In the genomic region with DNA sequence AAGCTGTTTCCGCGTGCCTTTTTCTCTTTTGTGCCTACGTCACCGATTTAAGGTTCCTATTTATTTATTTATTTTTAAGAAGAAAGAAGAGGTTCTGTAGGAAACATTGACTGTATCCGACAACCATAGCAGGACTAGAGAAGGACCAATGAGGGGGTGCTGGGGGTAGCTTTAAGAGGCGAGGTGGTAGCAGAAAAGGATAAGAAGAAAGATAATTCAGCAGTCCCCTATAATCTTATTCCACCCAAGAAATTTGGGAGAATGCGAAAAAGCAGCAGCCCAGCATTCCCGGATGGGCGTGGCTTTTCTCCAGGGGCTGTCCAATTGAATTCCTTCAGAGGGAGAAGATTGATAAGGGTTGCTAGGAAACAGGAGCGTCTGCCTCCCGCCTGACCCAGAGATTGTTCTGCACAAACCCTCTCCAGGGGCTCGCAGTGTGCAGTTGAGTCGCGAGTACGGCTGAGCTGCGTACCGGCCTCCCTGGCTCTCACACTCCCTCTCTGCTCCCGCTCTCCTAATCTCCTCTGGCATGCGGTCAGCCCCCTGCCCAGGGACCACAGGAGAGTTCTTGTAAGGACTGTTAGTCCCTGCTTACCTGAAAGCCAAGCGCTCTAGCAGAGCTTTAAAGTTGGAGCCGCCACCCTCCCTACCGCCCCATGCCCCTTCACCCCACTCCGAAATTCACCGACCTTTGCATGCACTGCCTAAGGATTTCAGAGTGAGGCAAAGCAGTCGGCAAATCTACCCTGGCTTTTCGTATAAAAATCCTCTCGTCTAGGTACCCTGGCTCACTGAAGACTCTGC, we compare ENCODE assay signal across 8 cellular contexts. TPM values are rescaled to one million over a fixed set of nuclear protein-coding genes. Genes with fewer than 3 reads are reported as not detected.
DNase-seq lines count a peak whose midpoint lies in the region; ATAC-seq and TF ChIP-seq lines count a peak whose summit lies in the region.

Gene GRM3 (plus strand): TSS at position 432 of the 804 bp plus-strand sequence. CDS start 121,237 bp downstream, outside the sequence.

- H3K27ac Mint-ChIP-seq in brain, result peak within 1 kb of the TSS; percentile 63 to 97 (median 89)

- WGBS in right lobe of liver (ENCODE audit: insufficient coverage, low coverage, low lambda C conversion rate, missing lambda C conversion rate), result 2% methylated on average over 19 of the region's 27 CpGs

- no peak within 1 kb of the TSS for H3K9ac ChIP-seq in MM.1S (ENCODE audit: low read length)

- H3K4me1 Mint-ChIP-seq in brain, result peaks cover 37% of the 10 kb centered on the region

- H4K20me1 ChIP-seq in MM.1S (ENCODE audit: insufficient read depth, low read length), result no peaks in the 10 kb centered on the region

- H3K27me3 ChIP-seq in MM.1S (replicated peaks; ENCODE audit: insufficient read depth, low read length), result no peaks in the 10 kb centered on the region
- peaks cover 0 to 11% of the 10 kb centered on the region in 2 donors for H3K27me3 ChIP-seq in right lobe of liver

- H3K4me3 ChIP-seq in MM.1S (ENCODE audit: low read length) (no peak within 1 kb of the TSS), right lobe of liver (no peak within 1 kb of the TSS)

- H3K9me3 ChIP-seq in MM.1S (replicated peaks; ENCODE audit: insufficient read depth, low read length) (no peaks in the 10 kb centered on the region), right lobe of liver (no peaks in the 10 kb centered on the region)

- H3K27ac ChIP-seq in MM.1S (ENCODE audit: low read length) (no peak within 1 kb of the TSS), right lobe of liver (no peak within 1 kb of the TSS), substantia nigra (ENCODE audit: low read depth, low read length, poor library complexity, severe bottlenecking) (peak within 1 kb of the TSS; percentile 98)

- no peaks in the 10 kb centered on the region for H3K4me1 ChIP-seq in MM.1S (ENCODE audit: low read length)
- H3K4me1 ChIP-seq in right lobe of liver, result peaks cover 0 to 10% (median 0%) of the 10 kb centered on the region in 4 donors

- no peaks in the 10 kb centered on the region for H3K9me3 Mint-ChIP-seq in brain

- H3K4me3 Mint-ChIP-seq in brain, result peak within 1 kb of the TSS; percentile 86 to 89 (median 88)

- intact Hi-C loops in right lobe of liver (cut with DNase I), result no loop called here

- peaks cover 36% of the 10 kb centered on the region for H3K27me3 Mint-ChIP-seq in brain

- H3F3A ChIP-seq in MM.1S (ENCODE audit: insufficient read depth, low read length), result no peaks in the 10 kb centered on the region

- no peaks in the 10 kb centered on the region for H3K79me2 ChIP-seq in MM.1S (ENCODE audit: low read length)

- peak; percentile 51 to 64 (median 60) for ATAC-seq in right lobe of liver
- ATAC-seq in GM21360 (IDR thresholded peaks at IDR 0.05; ENCODE audit: unreplicated experiment), result no peak
- no peak for ATAC-seq in GM21529 (IDR thresholded peaks at IDR 0.05; ENCODE audit: unreplicated experiment)
- ATAC-seq in HG02981 (IDR thresholded peaks at IDR 0.05; ENCODE audit: unreplicated experiment), result no peak

- no peak for TF ChIP-seq POLR2A in right lobe of liver (IDR thresholded peaks at IDR 0.05)

- H2AFZ ChIP-seq in MM.1S (ENCODE audit: low read length), result no peak within 1 kb of the TSS

- peak within 1 kb of the TSS; percentile 18; the same call in 1 of the 2 replicates for H3K4me2 ChIP-seq in MM.1S (ENCODE audit: low read depth, low read length)

- TF ChIP-seq CTCF in MM.1S (IDR thresholded peaks at IDR 0.05; ENCODE audit: low read length) (no peak), brain (conservative IDR thresholded peaks at IDR 0.05) (no peak), right lobe of liver (IDR thresholded peaks at IDR 0.05) (no peak)

- no peaks in the 10 kb centered on the region for H3K36me3 Mint-ChIP-seq in brain

- H3K36me3 ChIP-seq in MM.1S (replicated peaks; ENCODE audit: insufficient read depth, low read length) (no peaks in the 10 kb centered on the region), right lobe of liver (no peaks in the 10 kb centered on the region)

- no peak for DNase-seq in MM.1S
- DNase-seq in right lobe of liver, result peak in 1 of 3 donors; percentile 52
- peak in 48 of 49 donors; percentile 8 to 84 (median 66) for DNase-seq in substantia nigra (lab: John Stamatoyannopoulos, UW)
- DNase-seq in NCI-H2107 (lab: John Stamatoyannopoulos, UW), result no peak

- no peaks in the 10 kb centered on the region for H3K9me2 ChIP-seq in MM.1S (replicated peaks; ENCODE audit: insufficient read depth, low read length)

RNA-seq across cellular contexts. Expression of gene GRM3, which starts in this region (rescaled TPM):
- polyA plus RNA-seq in brain (ENCODE audit: insufficient read depth, low read depth, low replicate concordance), result 23.5 TPM
- total RNA-seq in right lobe of liver, result under 1 TPM in 1 of 6 experiments, not detected in 5; 0.12 TPM

Comparison
In these comparisons a context has a peak if more than half of its experiments do, and no peak if none do; other contexts are left out.
1. Peak in ATAC-seq in right lobe of liver; RNA of the gene not detected or under 1 TPM.
2. DNase-seq: peak in substantia nigra (48 of 49); none in MM.1S (single experiment) and NCI-H2107 (single experiment).